Comparison of ENCODE assay signal across 20 cellular contexts in the genomic region with DNA sequence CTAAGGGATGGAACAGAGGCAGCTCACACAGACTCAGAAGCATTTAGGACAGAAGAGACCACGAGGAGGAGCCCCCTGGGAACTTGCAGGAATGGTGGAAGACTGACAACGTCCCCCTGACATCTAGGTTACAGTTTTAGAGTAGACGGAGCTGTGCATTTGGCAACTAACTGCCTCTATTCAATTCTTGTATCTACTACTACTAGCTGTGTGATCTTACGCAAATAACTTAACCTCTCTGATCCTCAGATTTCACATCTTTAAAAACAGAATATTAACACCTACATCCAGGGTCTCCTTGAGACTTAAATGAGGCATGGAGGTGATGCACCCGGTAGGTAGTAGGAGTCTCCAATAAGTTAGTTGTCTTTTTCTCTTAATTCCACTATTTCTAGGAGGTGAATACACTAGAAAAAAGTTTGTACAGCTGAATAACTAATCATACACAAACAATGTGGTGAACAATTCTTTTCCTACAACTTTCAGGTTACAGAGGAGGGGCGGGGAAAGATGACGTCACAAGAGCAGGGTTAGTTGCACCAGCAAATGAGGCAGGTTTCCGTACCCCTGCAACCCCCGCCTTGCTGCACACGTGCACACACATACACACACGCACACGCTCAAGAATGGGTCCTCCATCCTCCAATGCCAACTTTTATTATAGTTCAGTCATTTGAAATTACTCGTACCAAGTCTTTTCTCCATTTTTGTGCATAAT.
DNase-seq lines count a peak whose midpoint lies in the region; ATAC-seq, FAIRE-seq and TF ChIP-seq lines count a peak whose summit lies in the region.
"Had no signal": no experiment of that assay in that cellular context is flagged by ENCODE, and none has a peak within 500 bp of the region (broad histone marks: within the 10 kb centered on the region; RNA-seq: fewer than 3 reads in every experiment).

No MANE protein-coding gene starts in this region.

- H4K8ac ChIP-seq in neuronal stem cell (ENCODE audit: low read depth, low read length): no peak overlapping the region

- POLR2A ChIA-PET in activated naive CD8-positive, alpha-beta T cell treated with anti-CD3 and anti-CD28 coated beads, Interleukin-2, amount 10 ng/mL, durations not matched to agents 7 days and 5 days (lab: Charles Lee): interaction anchor here (0.8 to 3.6 kb wide), 16 partner anchors 8 to 122 kb away, joined by 3 to 34 read pairs (median 6); partner anchors contain the start of gene ARL4C

- H3F3A ChIP-seq in Loucy (ENCODE audit: low read depth): no peaks in the 10 kb centered on the region

- no peaks in the 10 kb centered on the region for H3K79me2 ChIP-seq in Loucy (ENCODE audit: insufficient read depth, low read length)

- H2BK5ac ChIP-seq in neuronal stem cell (ENCODE audit: low read length): no peak overlapping the region

- no peak overlapping the region for H3K4ac ChIP-seq in neuronal stem cell (ENCODE audit: low read length)

- no peak overlapping the region for H3K18ac ChIP-seq in neuronal stem cell (ENCODE audit: low read length)

- H3K4me2 ChIP-seq in Loucy (ENCODE audit: low read depth, low read length, poor library complexity, severe bottlenecking) (no peak overlapping the region), neuronal stem cell (ENCODE audit: insufficient read depth, low read length, poor library complexity, severe bottlenecking) (no peak overlapping the region)

- no peak for ATAC-seq in activated naive CD8-positive, alpha-beta T cell treated with anti-CD3 and anti-CD28 coated beads, Interleukin-2, amount 10 ng/mL, durations not matched to agents 7 days and 5 days (ENCODE audit: low read depth)

- no peaks in the 10 kb centered on the region for H3K36me3 Mint-ChIP-seq in activated CD4-positive, alpha-beta T cell treated with anti-CD3 and anti-CD28 coated beads, Interleukin-2, amount 10 ng/mL, durations not matched to agents 24 days and 14 days (ENCODE audit: low read depth)
- H3K36me3 Mint-ChIP-seq in activated naive CD8-positive, alpha-beta T cell treated with anti-CD3 and anti-CD28 coated beads, Interleukin-2, amount 10 ng/mL, durations not matched to agents 7 days and 5 days: peaks cover 5% of the 10 kb centered on the region
- H3K36me3 Mint-ChIP-seq: activated CD4-positive, alpha-beta memory T cell treated with anti-CD3 and anti-CD28 coated beads for 36 hours; memory B cell had no signal

- no peaks in the 10 kb centered on the region for H3K9me2 ChIP-seq in Loucy (replicated peaks; ENCODE audit: low read depth, low read length)

- no peak overlapping the region for H2BK15ac ChIP-seq in neuronal stem cell (ENCODE audit: low read length)

- no peak overlapping the region for H2BK12ac ChIP-seq in neuronal stem cell (ENCODE audit: low read length)

- peak overlapping the region; percentile 59 for H3K4me3 Mint-ChIP-seq in activated CD4-positive, alpha-beta T cell treated with anti-CD3 and anti-CD28 coated beads, Interleukin-2, amount 10 ng/mL, durations not matched to agents 24 days and 14 days
- H3K4me3 Mint-ChIP-seq in activated naive CD8-positive, alpha-beta T cell treated with anti-CD3 and anti-CD28 coated beads, Interleukin-2, amount 10 ng/mL, durations not matched to agents 7 days and 5 days: peak overlapping the region; percentile 68
- H3K4me3 Mint-ChIP-seq: memory B cell, nephron progenitor cell had no signal

- no peak overlapping the region for H3K9ac ChIP-seq in Loucy (ENCODE audit: low read depth, low read length, poor library complexity, severe bottlenecking)
- no peak overlapping the region for H3K9ac ChIP-seq in neuronal stem cell (ENCODE audit: low read depth, low read length, poor library complexity)

- H3K79me1 ChIP-seq in neuronal stem cell (ENCODE audit: low read depth, low read length): no peaks in the 10 kb centered on the region

- H3K4me1 Mint-ChIP-seq in activated CD4-positive, alpha-beta T cell treated with anti-CD3 and anti-CD28 coated beads, Interleukin-2, amount 10 ng/mL, durations not matched to agents 24 days and 14 days: peaks cover 58% of the 10 kb centered on the region
- peaks cover 46% of the 10 kb centered on the region for H3K4me1 Mint-ChIP-seq in activated naive CD8-positive, alpha-beta T cell treated with anti-CD3 and anti-CD28 coated beads, Interleukin-2, amount 10 ng/mL, durations not matched to agents 7 days and 5 days

- H3K36me3 ChIP-seq in Loucy (ENCODE audit: insufficient read depth, low read length) (no peaks in the 10 kb centered on the region), neuronal stem cell (replicated peaks in 1 of 2; ENCODE audit: control insufficient read depth in 2 of 2, insufficient read depth in 2 of 2, low read length in 2 of 2) (no peaks in the 10 kb centered on the region), ascending aorta (no peaks in the 10 kb centered on the region)
- H3K36me3 ChIP-seq: thyroid gland had no signal

- H3K14ac ChIP-seq in neuronal stem cell (ENCODE audit: low read length): no peak overlapping the region

- intact Hi-C loops in activated CD4-positive, alpha-beta T cell treated with anti-CD3 and anti-CD28 coated beads, Interleukin-2, amount 10 ng/mL, durations not matched to agents 24 days and 14 days (cut with micrococcal nuclease): no loop called here
- intact Hi-C loops in ascending aorta (cut with DNase I): no loop called here

- DNase-seq in activated CD4-positive, alpha-beta T cell treated with anti-CD3 and anti-CD28 coated beads, Interleukin-2, amount 10 ng/mL, durations not matched to agents 24 days and 14 days: no peak
- DNase-seq in activated CD4-positive, alpha-beta T cell treated with anti-CD3 and anti-CD28 coated beads for 1 hour: no peak
- no peak for DNase-seq in activated naive CD8-positive, alpha-beta T cell treated with anti-CD3 and anti-CD28 coated beads, Interleukin-2, amount 10 ng/mL, durations not matched to agents 7 days and 5 days
- no peak for DNase-seq in neuronal stem cell (ENCODE audit: low spot score)
- no peak for DNase-seq in frontal cortex (ENCODE audit: low spot score in 2 of 2)
- no peak for DNase-seq in NCI-H2171 treated with DMSO at 0.1 percent for 48 hours (lab: John Stamatoyannopoulos, UW)
- DNase-seq in ascending aorta (ENCODE audit: low spot score in 2 of 2): no peak
- DNase-seq: C1 segment of cervical spinal cord, DMS53, NCI-H774, nephron progenitor cell, thyroid gland had no signal

- peak overlapping the region; percentile 84 for H3K27ac Mint-ChIP-seq in activated CD4-positive, alpha-beta T cell treated with anti-CD3 and anti-CD28 coated beads, Interleukin-2, amount 10 ng/mL, durations not matched to agents 24 days and 14 days
- H3K27ac Mint-ChIP-seq in activated naive CD8-positive, alpha-beta T cell treated with anti-CD3 and anti-CD28 coated beads, Interleukin-2, amount 10 ng/mL, durations not matched to agents 7 days and 5 days: peak overlapping the region; percentile 88
- H3K27ac Mint-ChIP-seq: memory B cell, nephron progenitor cell, progenitor cell of endocrine pancreas had no signal

- H2AFZ ChIP-seq in Loucy (ENCODE audit: low read length) (peak overlapping the region; percentile 79; the same call in 1 of the 2 replicates), neuronal stem cell (ENCODE audit: low read length) (no peak overlapping the region)

- peak overlapping the region; percentile 3 for H2AK5ac ChIP-seq in neuronal stem cell (ENCODE audit: low read depth, low read length)

- H2BK120ac ChIP-seq in neuronal stem cell (ENCODE audit: low read depth, low read length): no peak overlapping the region

- H4K91ac ChIP-seq in neuronal stem cell (ENCODE audit: low read depth, low read length, poor library complexity): no peak overlapping the region

- H4K20me1 ChIP-seq in Loucy (ENCODE audit: insufficient read depth, low read length, poor library complexity, severe bottlenecking): no peaks in the 10 kb centered on the region

- H3K4me1 ChIP-seq in Loucy (ENCODE audit: insufficient read depth, low read length, poor library complexity, severe bottlenecking) (peaks cover 37% of the 10 kb centered on the region), neuronal stem cell (ENCODE audit: control insufficient read depth in 2 of 2, insufficient read depth in 1 of 2, low read depth in 1 of 2, low read length in 2 of 2) (peaks cover 5 to 12% of the 10 kb centered on the region in 2 donors), ascending aorta (no peaks in the 10 kb centered on the region)

- H3K27ac ChIP-seq in neuronal stem cell (replicated peaks; ENCODE audit: low read length): no peak overlapping the region
- no peak overlapping the region for H3K27ac ChIP-seq in ascending aorta
- H3K27ac ChIP-seq: thyroid gland had no signal

- TF ChIP-seq CTCF in Loucy (conservative IDR thresholded peaks at IDR 0.05; ENCODE audit: low read length): no peak
- no peak for TF ChIP-seq CTCF in ascending aorta (IDR thresholded peaks at IDR 0.05)

- H3K27me3 ChIP-seq in Loucy (ENCODE audit: insufficient read depth, low read length, poor library complexity, severe bottlenecking): no peaks in the 10 kb centered on the region
- H3K27me3 ChIP-seq in neuronal stem cell (ENCODE audit: control insufficient read depth in 3 of 3, insufficient read depth in 3 of 3, low read depth in 1 of 3, low read length in 3 of 3): peaks cover 0 to 25% (median 0%) of the 10 kb centered on the region in 3 experiments
- no peaks in the 10 kb centered on the region for H3K27me3 ChIP-seq in ascending aorta
- H3K27me3 ChIP-seq: thyroid gland had no signal

- no peaks in the 10 kb centered on the region for H3K27me3 Mint-ChIP-seq in activated CD4-positive, alpha-beta T cell treated with anti-CD3 and anti-CD28 coated beads, Interleukin-2, amount 10 ng/mL, durations not matched to agents 24 days and 14 days
- no peaks in the 10 kb centered on the region for H3K27me3 Mint-ChIP-seq in activated naive CD8-positive, alpha-beta T cell treated with anti-CD3 and anti-CD28 coated beads, Interleukin-2, amount 10 ng/mL, durations not matched to agents 7 days and 5 days
- H3K27me3 Mint-ChIP-seq: activated CD4-positive, alpha-beta memory T cell treated with anti-CD3 and anti-CD28 coated beads for 36 hours; progenitor cell of endocrine pancreas had no signal

- peaks cover 8% of the 10 kb centered on the region for H3K9me3 Mint-ChIP-seq in activated CD4-positive, alpha-beta T cell treated with anti-CD3 and anti-CD28 coated beads, Interleukin-2, amount 10 ng/mL, durations not matched to agents 24 days and 14 days
- no peaks in the 10 kb centered on the region for H3K9me3 Mint-ChIP-seq in activated naive CD8-positive, alpha-beta T cell treated with anti-CD3 and anti-CD28 coated beads, Interleukin-2, amount 10 ng/mL, durations not matched to agents 7 days and 5 days
- H3K9me3 Mint-ChIP-seq: activated CD4-positive, alpha-beta memory T cell treated with anti-CD3 and anti-CD28 coated beads for 36 hours; memory B cell had no signal

- no peak for FAIRE-seq in frontal cortex (lab: Jason Lieb, UNC)
- FAIRE-seq: astrocyte, endometrium, TTC549 had no signal

- H3K4me3 ChIP-seq in Loucy (ENCODE audit: low read length, poor library complexity, severe bottlenecking) (no peak overlapping the region), neuronal stem cell (ENCODE audit: low read length in 2 of 2) (no peak overlapping the region), ascending aorta (no peak overlapping the region)
- H3K4me3 ChIP-seq: skin epidermis, thyroid gland had no signal

- H3K9me3 ChIP-seq in Loucy (ENCODE audit: insufficient read depth, low read depth, low read length) (no peaks in the 10 kb centered on the region), neuronal stem cell (replicated peaks in 1 of 2; ENCODE audit: control insufficient read depth in 2 of 2, insufficient read depth in 1 of 2, low read depth in 1 of 2, low read length in 2 of 2) (peaks cover 0 to 3% of the 10 kb centered on the region in 2 donors), ascending aorta (no peaks in the 10 kb centered on the region)
- H3K9me3 ChIP-seq: thyroid gland had no signal

- no CpG with 5 or more reads among the region's 13 CpGs for WGBS in neuronal stem cell (ENCODE audit: extremely low coverage in 2 of 2, insufficient read length in 2 of 2, insufficient replicate concordance in 1 of 2), 2 donors

- no peak overlapping the region for H3K23ac ChIP-seq in neuronal stem cell (ENCODE audit: low read depth, low read length, poor library complexity)
